Comparison of ENCODE assay signal across 1 cellular context in the genomic region with DNA sequence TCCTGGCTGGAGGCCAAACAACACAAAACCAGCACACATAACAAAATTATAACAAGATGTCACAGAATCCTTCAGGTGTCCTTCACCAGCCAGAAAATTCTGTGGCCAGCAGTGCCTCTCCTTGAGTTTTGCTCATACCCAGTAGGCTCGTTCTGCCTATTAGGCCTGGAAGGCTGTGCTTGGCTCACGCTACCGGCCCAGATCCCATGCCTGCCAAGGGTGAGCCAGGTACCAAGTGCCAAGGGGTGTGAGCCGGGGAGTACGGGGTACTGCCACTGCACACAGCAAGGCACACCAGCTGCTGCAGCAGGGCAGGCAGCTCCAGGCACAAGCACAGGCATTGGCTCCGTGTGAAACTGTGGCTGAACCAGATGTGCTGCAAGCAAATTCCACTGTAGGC.
TF ChIP-seq lines count a peak whose summit lies in the region.

No MANE protein-coding gene starts in this region.

TF ChIP-seq in H1, 55 proteins besides CTCF, POLR2A, EP300 and RAD21:
- TF ChIP-seq SRF (IDR thresholded peaks at IDR 0.05; ENCODE audit: low read depth, low read length) (no peak), CBX5 (IDR thresholded peaks at IDR 0.05; ENCODE audit: low read depth, low read length) (no peak), CBX8 (IDR thresholded peaks at IDR 0.05; ENCODE audit: borderline replicate concordance, low read depth, low read length) (no peak), BCL11A (IDR thresholded peaks at IDR 0.05; ENCODE audit: low read depth in 2 of 2, low read length in 2 of 2) (no peak), BACH1 (IDR thresholded peaks at IDR 0.05; ENCODE audit: low read length) (no peak), SIRT6 (IDR thresholded peaks at IDR 0.05; ENCODE audit: low read length) (no peak), SIN3A (conservative IDR thresholded peaks at IDR 0.05 in 1 of 2, IDR thresholded peaks at IDR 0.05 in 1 of 2; ENCODE audit: low read depth in 1 of 2, low read length in 2 of 2) (no peak), BRCA1 (IDR thresholded peaks at IDR 0.05; ENCODE audit: low read depth, low read length) (no peak), EZH2 (IDR thresholded peaks at IDR 0.05; ENCODE audit: low read depth, low read length, severe bottlenecking) (no peak), TBP (IDR thresholded peaks at IDR 0.05; ENCODE audit: low read depth, low read length) (no peak), NANOG (IDR thresholded peaks at IDR 0.05; ENCODE audit: insufficient read depth, low read depth, low read length, poor library complexity, severe bottlenecking) (no peak)
- TF ChIP-seq, protein P1, sequence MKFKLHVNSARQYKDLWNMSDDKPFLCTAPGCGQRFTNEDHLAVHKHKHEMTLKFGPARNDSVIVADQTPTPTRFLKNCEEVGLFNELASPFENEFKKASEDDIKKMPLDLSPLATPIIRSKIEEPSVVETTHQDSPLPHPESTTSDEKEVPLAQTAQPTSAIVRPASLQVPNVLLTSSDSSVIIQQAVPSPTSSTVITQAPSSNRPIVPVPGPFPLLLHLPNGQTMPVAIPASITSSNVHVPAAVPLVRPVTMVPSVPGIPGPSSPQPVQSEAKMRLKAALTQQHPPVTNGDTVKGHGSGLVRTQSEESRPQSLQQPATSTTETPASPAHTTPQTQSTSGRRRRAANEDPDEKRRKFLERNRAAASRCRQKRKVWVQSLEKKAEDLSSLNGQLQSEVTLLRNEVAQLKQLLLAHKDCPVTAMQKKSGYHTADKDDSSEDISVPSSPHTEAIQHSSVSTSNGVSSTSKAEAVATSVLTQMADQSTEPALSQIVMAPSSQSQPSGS (IDR thresholded peaks at IDR 0.05; ENCODE audit: low read length) = no peak
